In the genomic region with DNA sequence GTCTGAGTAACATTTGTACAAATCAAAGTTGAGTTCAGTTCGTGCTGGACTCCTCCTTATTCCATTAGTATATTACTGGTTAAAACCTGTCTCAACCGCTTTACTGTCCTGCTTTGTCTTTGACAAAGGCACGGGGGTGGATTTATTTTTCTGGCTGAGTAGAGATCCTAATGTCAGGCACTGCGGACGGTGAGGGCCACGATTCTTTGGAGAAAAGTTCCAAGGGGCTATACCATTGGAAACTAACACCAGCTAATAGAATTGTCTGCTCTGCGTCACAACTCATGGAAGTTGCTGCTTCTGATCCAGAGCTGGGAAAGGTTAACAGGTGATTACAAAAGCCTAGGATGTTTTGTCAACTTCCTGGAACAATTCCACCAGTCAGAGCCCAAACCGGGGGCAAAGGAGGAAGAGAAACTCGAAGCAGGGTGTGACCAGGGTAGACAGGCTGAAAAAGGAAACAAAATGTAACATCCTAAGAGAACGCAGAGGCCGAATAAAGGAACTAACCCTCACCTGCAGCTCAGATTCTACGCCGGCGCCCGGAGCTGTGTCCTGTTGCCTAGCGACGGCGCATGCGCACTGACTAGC, we compare ENCODE assay signal across 1 cellular context.
TF ChIP-seq lines count a peak whose summit lies in the region.

No MANE protein-coding gene starts in this region.

TF ChIP-seq in K562, 482 proteins besides CTCF, POLR2A, EP300 and RAD21 (continued from another document):
- TF ChIP-seq ZBTB2 (IDR thresholded peaks at IDR 0.05) (peak; percentile 98; the same call in 1 of the 2 replicates), BMI1 (IDR thresholded peaks at IDR 0.05; ENCODE audit: low read length) (peak; percentile 83), CSDE1 (IDR thresholded peaks at IDR 0.05) (peak in 1 of 2 experiments; percentile 92; a peak in 2 of 4 replicates), NCOR1 (IDR thresholded peaks at IDR 0.05) (no peak), NFE2L1 (tag; IDR thresholded peaks at IDR 0.05; ENCODE audit: borderline replicate concordance, low read depth) (no peak), CHCHD3 (CRISPR knock-in tag; IDR thresholded peaks at IDR 0.05) (no peak), RFX1 (IDR thresholded peaks at IDR 0.05) (peak; percentile 99), NR1H2 (CRISPR knock-in tag; IDR thresholded peaks at IDR 0.05) (no peak), ZBTB11 (CRISPR knock-in tag; IDR thresholded peaks at IDR 0.05) (peak in 1 of 3 experiments; percentile 61; a peak in 2 of 6 replicates), ZNF717 (CRISPR knock-in tag; IDR thresholded peaks at IDR 0.05) (no peak), FOXJ3 (CRISPR knock-in tag; IDR thresholded peaks at IDR 0.05) (0 out of 2 replicates have a peak, but pooled peaks have one; percentile 32), SIN3A (IDR thresholded peaks at IDR 0.05; ENCODE audit: borderline replicate concordance in 2 of 2, control insufficient read depth in 1 of 2, low read depth in 2 of 2, low read length in 2 of 2) (0 out of 4 replicates have a peak, but pooled peaks of 1 of the 2 experiments have one; percentile 7), ZBTB34 (CRISPR knock-in tag; IDR thresholded peaks at IDR 0.05) (no peak), PHF20 (IDR thresholded peaks at IDR 0.05; ENCODE audit: partially characterized antibody) (peak; percentile 1), ATF4 (CRISPR knock-in tag; IDR thresholded peaks at IDR 0.05) (no peak), TRIM24 (IDR thresholded peaks at IDR 0.05) (no peak)
